In the genomic region with DNA sequence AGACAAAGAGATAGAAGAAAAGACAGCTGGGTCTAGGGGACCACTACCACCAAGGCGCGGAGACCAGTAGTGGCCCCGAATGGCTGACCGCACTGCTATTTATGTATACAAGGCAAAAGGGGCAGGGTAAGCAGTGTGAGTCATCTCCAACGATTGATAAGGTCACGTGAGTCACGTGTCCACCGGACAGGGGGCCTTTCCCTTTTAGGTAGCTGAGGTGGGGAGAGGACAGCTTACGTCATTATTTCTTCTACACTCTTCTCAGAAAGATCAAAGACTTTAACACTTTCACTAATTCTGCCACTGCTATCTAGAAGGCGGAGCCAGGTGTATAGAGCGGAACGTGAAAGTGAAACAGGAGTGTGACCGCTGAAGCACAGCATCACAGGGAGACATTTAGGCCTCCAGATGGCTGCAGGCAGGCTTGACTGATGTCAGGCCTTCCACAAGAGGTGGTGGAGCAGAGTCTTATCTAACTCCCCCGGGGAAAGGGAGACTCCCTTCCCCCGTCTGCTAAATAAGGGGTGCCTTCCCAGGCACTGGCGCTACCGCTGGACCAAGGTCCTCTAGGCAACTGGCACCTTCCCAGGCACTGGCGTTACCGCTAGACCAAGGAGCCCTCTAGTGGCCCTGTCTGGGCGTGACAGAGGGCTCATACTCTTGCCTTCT, we compare ENCODE assay signal across 8 cellular contexts. TPM values are rescaled to one million over a fixed set of nuclear protein-coding genes. Genes with fewer than 3 reads are reported as not detected.
DNase-seq lines count a peak whose midpoint lies in the region; ATAC-seq and TF ChIP-seq lines count a peak whose summit lies in the region.

No MANE protein-coding gene starts in this region.

- POLR2A ChIA-PET in OCI-LY7 (lab: Charles Lee): no interaction called here

- H3K27ac Mint-ChIP-seq in activated naive CD8-positive, alpha-beta T cell: no peak overlapping the region

- H3K4me3 ChIP-seq in OCI-LY7 (ENCODE audit: low read depth, low read length, poor library complexity, severe bottlenecking) (peak overlapping the region; percentile 61), right cardiac atrium (ENCODE audit: low read length) (no peak overlapping the region), sigmoid colon (peak overlapping the region in 2 of 4 donors; percentile 20)

- intact Hi-C loops in OCI-LY7 (cut with micrococcal nuclease; ENCODE audit: unreplicated experiment): no loop called here
- intact Hi-C loops in right cardiac atrium (cut with DNase I): loop anchor here in 2 of 4 donors (5.0 to 10.0 kb wide), 2 partner anchors 401 to 403 kb away; no protein-coding TSS in a partner anchor
- intact Hi-C loops in sigmoid colon (cut with DNase I): no loop called here

- BruUV-seq in OCI-LY7 (replicated peaks; lab: Mats Ljungman, UMichigan): no TSS peak

- no peak for TF ChIP-seq EP300 in sigmoid colon (IDR thresholded peaks at IDR 0.05)

- TF ChIP-seq POLR2A in sigmoid colon (IDR thresholded peaks at IDR 0.05): no peak

- CTCF ChIA-PET in OCI-LY7 (lab: Charles Lee; ENCODE audit: unreplicated experiment): no interaction called here

- no peaks in the 10 kb centered on the region for H3K36me3 Mint-ChIP-seq in activated naive CD8-positive, alpha-beta T cell

- peak overlapping the region; percentile 59 for H3K4me3 Mint-ChIP-seq in activated naive CD8-positive, alpha-beta T cell

- DNase-seq in DMS53 (lab: John Stamatoyannopoulos, UW) (peak; percentile 92), OCI-LY7 (ENCODE audit: low spot score) (peak; percentile 90), right cardiac atrium (peak; percentile 83 to 93 (median 88)), sigmoid colon (peak; percentile 86), AG08395 (ENCODE audit: low spot score) (no peak)

- H3K4me1 ChIP-seq in OCI-LY7 (ENCODE audit: insufficient read depth, low read length, poor library complexity, severe bottlenecking) (peaks cover 9% of the 10 kb centered on the region), right cardiac atrium (ENCODE audit: control insufficient read depth, insufficient read depth, low read length) (no peaks in the 10 kb centered on the region), sigmoid colon (peaks cover 0 to 5% (median 0%) of the 10 kb centered on the region in 4 donors)

- no peaks in the 10 kb centered on the region for H3K9me3 Mint-ChIP-seq in activated naive CD8-positive, alpha-beta T cell (ENCODE audit: low read depth)

- peak overlapping the region; percentile 82 for H2AFZ ChIP-seq in OCI-LY7 (ENCODE audit: low read length)

- H4K20me1 ChIP-seq in OCI-LY7 (ENCODE audit: insufficient read depth, low read length): no peaks in the 10 kb centered on the region

- H3K9me2 ChIP-seq in OCI-LY7 (ENCODE audit: insufficient read depth, low read length): no peaks in the 10 kb centered on the region

- no peaks in the 10 kb centered on the region for H3K79me2 ChIP-seq in OCI-LY7 (ENCODE audit: insufficient read depth, low read depth, low read length)

- H3K27me3 Mint-ChIP-seq in activated naive CD8-positive, alpha-beta T cell: peaks cover 6% of the 10 kb centered on the region

- peak overlapping the region; percentile 55 for H3K4me2 ChIP-seq in OCI-LY7 (ENCODE audit: low read length)

- H3K36me3 ChIP-seq in OCI-LY7 (ENCODE audit: insufficient read depth, low read length) (no peaks in the 10 kb centered on the region), sigmoid colon (no peaks in the 10 kb centered on the region)

- WGBS in right cardiac atrium: 50% methylated on average over 20 of the region's 20 CpGs
- WGBS in sigmoid colon, 2 donors: 16 to 50% methylated on average over 20 of the region's 20 CpGs

- H3K27me3 ChIP-seq in right cardiac atrium (ENCODE audit: control insufficient read depth, insufficient read depth) (no peaks in the 10 kb centered on the region), sigmoid colon (peaks cover 0 to 6% (median 0%) of the 10 kb centered on the region in 3 donors)

- no peaks in the 10 kb centered on the region for H3K9me3 ChIP-seq in OCI-LY7 (ENCODE audit: low read length)
- H3K9me3 ChIP-seq in right cardiac atrium (ENCODE audit: control insufficient read depth, low read length): no peaks in the 10 kb centered on the region
- H3K9me3 ChIP-seq in sigmoid colon: no peaks in the 10 kb centered on the region

- peaks cover 3% of the 10 kb centered on the region for H3K4me1 Mint-ChIP-seq in activated naive CD8-positive, alpha-beta T cell (ENCODE audit: low read depth)

- peak overlapping the region; percentile 33 for H3K27ac ChIP-seq in OCI-LY7 (ENCODE audit: low read depth, low read length, poor library complexity, severe bottlenecking)
- H3K27ac ChIP-seq in right cardiac atrium (ENCODE audit: low read length): no peak overlapping the region
- no peak overlapping the region for H3K27ac ChIP-seq in sigmoid colon

- peak; percentile 80 for TF ChIP-seq CTCF in OCI-LY7 (conservative IDR thresholded peaks at IDR 0.05; ENCODE audit: low read length)
- TF ChIP-seq CTCF in sigmoid colon (IDR thresholded peaks at IDR 0.05): peak in 2 of 4 experiments; percentile 33 to 51

- ATAC-seq in GM19452 (IDR thresholded peaks at IDR 0.05; ENCODE audit: unreplicated experiment) (peak; percentile 87), HG03432 (IDR thresholded peaks at IDR 0.05; ENCODE audit: unreplicated experiment) (peak; percentile 86), right cardiac atrium (peak; percentile 66 to 75)

RNA-seq across cellular contexts. Expression of a gene that starts 6.1 kb away (rescaled TPM):
- not detected in 2 replicates for total RNA-seq in OCI-LY7 (2014; rRNA removed; shearing (Covaris generic))
- total RNA-seq in OCI-LY7 (2022) (not detected in 2 replicates), right cardiac atrium (10 to 100 TPM in 2 of 4 donors, 1 to 10 TPM in 2; 6.9 to 13.3 (median 8.9) TPM), sigmoid colon (1 to 10 TPM; 5.7 to 5.9 (median 5.8) TPM)
- polyA plus RNA-seq in right cardiac atrium (7.5 TPM), sigmoid colon (1 to 10 TPM; 1.6 to 3.0 (median 2.4) TPM)

Comparison
In these comparisons a context has a peak if more than half of its experiments do, and no peak if none do; other contexts are left out.
1. RNA of a gene that starts 6.1 kb away (total RNA-seq): 6.9 to 13.3 TPM in right cardiac atrium and 5.7 to 5.9 TPM in sigmoid colon; not detected in OCI-LY7; every median in the first group is over 4 times any median in the second.
2. Peak in every context shown above with its lines, with median percentiles within 50 percentile points of each other: ATAC-seq.